ENCODE assay signal across 14 cellular contexts in the genomic region with DNA sequence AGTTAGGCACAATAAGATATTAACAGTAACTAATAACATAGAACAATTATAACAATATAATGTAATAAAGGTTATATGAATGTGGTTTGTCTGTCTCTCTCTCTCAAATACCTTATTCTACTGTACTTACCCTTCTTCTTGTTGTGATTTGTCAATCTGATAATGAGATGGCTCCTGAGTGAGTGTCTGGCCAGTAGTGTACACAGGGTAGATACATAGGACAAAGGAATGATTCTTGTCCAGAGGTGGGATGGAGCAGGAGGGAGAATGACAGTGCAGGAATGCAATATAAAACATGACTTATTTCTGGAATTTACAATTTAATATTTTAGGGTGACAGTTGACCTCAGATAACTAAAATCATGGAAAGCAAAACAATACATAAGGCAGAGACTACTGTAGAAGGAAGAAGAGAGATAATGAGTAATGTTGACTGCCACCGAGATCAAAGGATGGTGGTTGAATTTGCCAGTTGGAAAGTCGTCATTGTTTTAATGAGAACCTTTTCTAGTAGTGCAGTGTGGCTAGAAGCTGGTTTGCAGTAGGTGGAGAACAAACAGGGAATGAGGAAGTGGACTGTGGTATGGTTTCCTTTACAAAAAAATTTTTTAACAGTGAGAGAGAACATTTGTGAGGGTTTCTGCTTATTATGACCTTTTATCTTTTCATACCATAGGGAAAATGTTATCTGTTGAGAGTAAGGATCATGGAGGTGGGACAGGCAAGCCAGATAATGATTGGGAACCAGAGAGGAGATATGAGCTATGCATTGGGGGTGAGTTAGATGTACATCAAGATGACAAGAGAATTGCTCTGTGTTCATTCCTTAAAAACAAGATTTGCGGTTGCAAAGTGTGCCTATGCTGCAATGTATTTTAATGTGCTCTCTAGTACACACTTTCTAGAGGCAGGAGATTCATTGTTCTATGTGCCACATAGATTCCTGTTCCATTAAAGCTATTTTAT.
DNase-seq lines count a peak whose midpoint lies in the region; ATAC-seq and TF ChIP-seq lines count a peak whose summit lies in the region.
"Had no signal": no experiment of that assay in that cellular context is flagged by ENCODE, and none has a peak within 500 bp of the region (broad histone marks: within the 10 kb centered on the region; RNA-seq: fewer than 3 reads in every experiment).

No MANE protein-coding gene starts in this region.

- no peak for ATAC-seq in GM21723 (IDR thresholded peaks at IDR 0.05; ENCODE audit: unreplicated experiment)
- no peak for ATAC-seq in left colon
- no peak for ATAC-seq in HG02970 (IDR thresholded peaks at IDR 0.05; ENCODE audit: low FRiP score, unreplicated experiment)
- ATAC-seq: psoas muscle had no signal

- no peak overlapping the region for H3K4me3 ChIP-seq in astrocyte of the spinal cord (ENCODE audit: low read depth, low read length)
- H3K4me3 ChIP-seq: ascending aorta, esophagus squamous epithelium, psoas muscle had no signal

- TF ChIP-seq CTCF in astrocyte of the spinal cord (IDR thresholded peaks at IDR 0.05; ENCODE audit: low read depth, low read length), result no peak
- TF ChIP-seq CTCF in GM10248 (IDR thresholded peaks at IDR 0.05; ENCODE audit: control extremely low read depth, extremely low read depth, low read depth, missing control alignments), result no peak

- POLR2A ChIA-PET in GM10248 (lab: Yijun Ruan, JAX), result no interaction called here

- intact Hi-C loops in left colon (cut with DNase I, micrococcal nuclease), result no loop called here

- peak in 4 of 6 experiments; percentile 1 to 78 (median 76) for DNase-seq in stimulated activated naive CD4-positive, alpha-beta T cell (lab: John Stamatoyannopoulos, UW)
- DNase-seq in stimulated activated naive CD4-positive, alpha-beta T cell treated with Interleukin-2 at 50 U/mL for 16 hours (lab: John Stamatoyannopoulos, UW), result no peak
- DNase-seq in MV-4-11 (lab: John Stamatoyannopoulos, UW) (peak; percentile 62), astrocyte of the spinal cord (ENCODE audit: low read depth, low spot score) (peak; percentile 6), left colon (no peak), GM10248 (ENCODE audit: extremely low spot score) (no peak)
- DNase-seq: esophagus squamous epithelium, HCEC 1CT, NCI-H510A, psoas muscle, T1000 had no signal

- in situ Hi-C loops in astrocyte of the spinal cord (cut with HindIII; ENCODE audit: low sequenced_read_pairs), result no loop called here

- CTCF ChIA-PET in GM10248 (lab: Yijun Ruan, JAX), result interaction anchor here (0.8 to 1.3 kb wide), 3 partner anchors 9 to 921 kb away, joined by 3 to 4 read pairs (median 3); no protein-coding TSS in a partner anchor

Comparison
In these comparisons a context has a peak if more than half of its experiments do, and no peak if none do; other contexts are left out.
1. DNase-seq: peak in stimulated activated naive CD4-positive, alpha-beta T cell (4 of 6), MV-4-11 (single experiment) and astrocyte of the spinal cord (single experiment); none in stimulated activated naive CD4-positive, alpha-beta T cell treated with Interleukin-2 at 50 U/mL for 16 hours (single experiment), left colon (0 of 2) and GM10248 (single experiment).